ENCODE assay signal across 11 cellular contexts in genomic region chr14:70935135-70935534, GRCh38. TPM values are rescaled to one million over a fixed set of nuclear protein-coding genes. Genes with fewer than 3 reads are reported as not detected.
A peak's percentile ranks its signal among the peaks of the same experiment; 100 is the strongest.
DNase-seq lines count a peak whose midpoint lies in the region; ATAC-seq, FAIRE-seq and TF ChIP-seq lines count a peak whose summit lies in the region.
"Had no signal": no experiment of that assay in that cellular context is flagged by ENCODE, and none has a peak within 500 bp of the region (broad histone marks: within the 10 kb centered on the region; RNA-seq: fewer than 3 reads in every experiment).

No MANE protein-coding gene starts in this region.

- no peak overlapping the region for H3K4me3 Mint-ChIP-seq in activated CD8-positive, alpha-beta T cell treated with anti-CD3 and anti-CD28 coated beads, Interleukin-2, amount 10 ng/mL, durations not matched to agents 7 days and 5 days
- H3K4me3 Mint-ChIP-seq in memory B cell = no peak overlapping the region

- peaks cover 4% of the 10 kb centered on the region for H3K9me3 Mint-ChIP-seq in activated CD8-positive, alpha-beta T cell treated with anti-CD3 and anti-CD28 coated beads, Interleukin-2, amount 10 ng/mL, durations not matched to agents 7 days and 5 days (ENCODE audit: insufficient read depth)
- H3K9me3 Mint-ChIP-seq in memory B cell = peaks cover 10% of the 10 kb centered on the region

- no TSS peak for BruUV-seq in A673 (replicated peaks; lab: Mats Ljungman, UMichigan)

- H3K4me3 ChIP-seq in A673 (ENCODE audit: low read depth, low read length, poor library complexity, severe bottlenecking) = no peak overlapping the region

- in situ Hi-C loops in G401 (cut with HindIII; ENCODE audit: low sequenced_read_pairs) = no loop called here
- in situ Hi-C loops in GM13976 (cut with MboI; ENCODE audit: low sequenced_read_pairs, unreplicated experiment) = no loop called here

- DNase-seq in A673 (ENCODE audit: low spot score) = peak; percentile 22
- no peak for DNase-seq in activated CD8-positive, alpha-beta T cell treated with anti-CD3 and anti-CD28 coated beads, Interleukin-2, amount 10 ng/mL, durations not matched to agents 7 days and 5 days
- no peak for DNase-seq in memory B cell (ENCODE audit: low spot score in 2 of 2)
- DNase-seq in G401 (ENCODE audit: low spot score) = no peak
- no peak for DNase-seq in NCI-H510A treated with DMSO at 0.1 percent for 48 hours (lab: John Stamatoyannopoulos, UW)
- no peak for DNase-seq in GM12892 (ENCODE audit: insufficient read length)
- DNase-seq in GM13976 (ENCODE audit: low spot score) = no peak
- DNase-seq: Caco-2, GOT3, nucleus accumbens had no signal

- no peak for TF ChIP-seq CTCF in A673 (conservative IDR thresholded peaks at IDR 0.05; ENCODE audit: low read depth, low read length)
- no peak for TF ChIP-seq CTCF in GM13976 (IDR thresholded peaks at IDR 0.05; ENCODE audit: borderline replicate concordance, control extremely low read depth, extremely low read depth, insufficient read depth, missing control alignments)

- H3K4me1 ChIP-seq in A673 (ENCODE audit: insufficient read depth, low read length, poor library complexity, severe bottlenecking) = peaks cover 23% of the 10 kb centered on the region
- H3K4me1 ChIP-seq: Caco-2 had no signal

- no peaks in the 10 kb centered on the region for H3K9me3 ChIP-seq in A673 (ENCODE audit: low read depth, low read length, poor library complexity, severe bottlenecking)
- H3K9me3 ChIP-seq: Caco-2 had no signal

- intact Hi-C loops in A673 (cut with micrococcal nuclease; ENCODE audit: unreplicated experiment) = no loop called here

- H3K27ac Mint-ChIP-seq in activated CD8-positive, alpha-beta T cell treated with anti-CD3 and anti-CD28 coated beads, Interleukin-2, amount 10 ng/mL, durations not matched to agents 7 days and 5 days = peak overlapping the region; percentile 77
- peak overlapping the region; percentile 75 for H3K27ac Mint-ChIP-seq in memory B cell

- CTCF ChIA-PET in A673 (lab: Charles Lee) = no interaction called here
- CTCF ChIA-PET in activated CD8-positive, alpha-beta T cell treated with anti-CD3 and anti-CD28 coated beads, Interleukin-2, amount 10 ng/mL, durations not matched to agents 7 days and 5 days (lab: Charles Lee) = interaction anchor here (0.7 to 4.0 kb wide), 6 partner anchors 16 to 118 kb away, joined by 3 to 26 read pairs (median 13); partner anchors contain the start of gene PCNX1

- no peak for FAIRE-seq in GM12892 (lab: Jason Lieb, UNC)

- peaks cover 52% of the 10 kb centered on the region for H3K36me3 Mint-ChIP-seq in activated CD8-positive, alpha-beta T cell treated with anti-CD3 and anti-CD28 coated beads, Interleukin-2, amount 10 ng/mL, durations not matched to agents 7 days and 5 days (ENCODE audit: low read depth)
- H3K36me3 Mint-ChIP-seq in memory B cell = peaks cover 19% of the 10 kb centered on the region

- POLR2A ChIA-PET in A673 (lab: Charles Lee; ENCODE audit: low non-redundant PET) = no interaction called here
- POLR2A ChIA-PET in activated CD8-positive, alpha-beta T cell treated with anti-CD3 and anti-CD28 coated beads, Interleukin-2, amount 10 ng/mL, durations not matched to agents 7 days and 5 days (lab: Charles Lee) = interaction anchor here (1.3 to 1.9 kb wide), 2 partner anchors 28 to 63 kb away, joined by 3 to 4 read pairs; partner anchors contain the start of gene PCNX1

- ATAC-seq in GM18517 (IDR thresholded peaks at IDR 0.05; ENCODE audit: unreplicated experiment) = peak; percentile 10
- peak; percentile 13 for ATAC-seq in activated CD8-positive, alpha-beta T cell treated with anti-CD3 and anti-CD28 coated beads, Interleukin-2, amount 10 ng/mL, durations not matched to agents 7 days and 5 days
- ATAC-seq in memory B cell (ENCODE audit: low read depth) = no peak

- H3K27ac ChIP-seq in A673 (ENCODE audit: low read depth, low read length, poor library complexity, severe bottlenecking) = peak overlapping the region; percentile 10

- no peaks in the 10 kb centered on the region for H3K27me3 ChIP-seq in A673 (replicated peaks; ENCODE audit: insufficient read depth, low read depth, low read length, poor library complexity)

- no peak for TF ChIP-seq POLR2A in GM12892 (IDR thresholded peaks at IDR 0.05; ENCODE audit: low read depth, low read length)

- H3K27me3 Mint-ChIP-seq in activated CD8-positive, alpha-beta T cell treated with anti-CD3 and anti-CD28 coated beads, Interleukin-2, amount 10 ng/mL, durations not matched to agents 7 days and 5 days (ENCODE audit: low read depth) = no peaks in the 10 kb centered on the region
- no peaks in the 10 kb centered on the region for H3K27me3 Mint-ChIP-seq in memory B cell

- no peaks in the 10 kb centered on the region for H3K36me3 ChIP-seq in A673 (ENCODE audit: insufficient read depth, low read length, poor library complexity, severe bottlenecking)

- H3K4me1 Mint-ChIP-seq in activated CD8-positive, alpha-beta T cell treated with anti-CD3 and anti-CD28 coated beads, Interleukin-2, amount 10 ng/mL, durations not matched to agents 7 days and 5 days (ENCODE audit: low read depth) = peaks cover 59% of the 10 kb centered on the region
- H3K4me1 Mint-ChIP-seq in memory B cell = peaks cover 39% of the 10 kb centered on the region

RNA-seq across cellular contexts. Expression of gene PCNX1, which starts 27.9 kb away (rescaled TPM):
- total RNA-seq in A673 (2021) = 46.8 and 60.7 TPM in 2 replicates
- 10 to 100 TPM; 67.8 to 68.9 TPM for total RNA-seq in activated CD8-positive, alpha-beta T cell treated with anti-CD3 and anti-CD28 coated beads, Interleukin-2, amount 10 ng/mL, durations not matched to agents 7 days and 5 days
- total RNA-seq in G401 (2014; rRNA removed; shearing (Covaris generic)) = 21.7 and 44.8 TPM in 2 replicates
- 14.3 TPM for polyA plus RNA-seq in GM12892 (2012; ENCODE audit: missing spikeins)
